Comparison of ENCODE assay signal across 25 cellular contexts in the genomic region with DNA sequence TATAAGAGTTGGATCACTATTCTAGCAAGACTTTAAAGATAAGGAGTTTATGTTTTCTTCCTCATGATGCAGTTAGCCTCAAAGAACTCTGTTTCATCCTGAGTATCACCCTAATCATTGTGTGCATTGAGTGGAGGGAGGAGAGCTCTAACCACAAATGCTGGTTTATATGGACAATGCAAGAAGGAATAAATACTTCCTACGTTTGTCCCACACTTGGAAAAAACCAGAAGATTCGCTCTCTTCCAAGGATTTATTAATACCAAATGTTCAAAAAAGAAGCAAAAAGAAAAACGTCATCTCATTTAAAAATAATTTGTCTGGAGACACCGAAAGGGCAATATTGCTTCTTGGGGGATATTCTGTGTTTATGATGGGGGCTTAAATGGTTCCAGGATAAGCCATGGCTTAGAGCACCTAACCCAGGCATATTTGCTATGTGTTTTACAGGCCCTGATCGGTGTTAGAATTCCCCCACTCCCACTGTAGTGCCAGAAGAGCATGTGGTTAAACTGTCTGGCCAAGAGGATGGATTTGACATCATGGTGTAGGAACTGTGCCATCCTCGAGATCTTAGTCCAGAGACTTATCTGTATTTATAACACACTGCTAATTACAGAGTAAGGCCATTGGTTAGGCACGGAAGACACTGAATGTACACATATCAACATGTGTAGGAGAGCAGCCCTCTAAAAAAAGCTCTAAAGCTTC.
A peak's percentile ranks its signal among the peaks of the same experiment; 100 is the strongest.
DNase-seq lines count a peak whose midpoint lies in the region; ATAC-seq, FAIRE-seq and TF ChIP-seq lines count a peak whose summit lies in the region.
"Had no signal": no experiment of that assay in that cellular context is flagged by ENCODE, and none has a peak within 500 bp of the region (broad histone marks: within the 10 kb centered on the region; RNA-seq: fewer than 3 reads in every experiment).

No MANE protein-coding gene starts in this region.

- no peak overlapping the region for H2AFZ ChIP-seq in HepG2 (ENCODE audit: low read length)
- H2AFZ ChIP-seq: PC-9 had no signal

- no peaks in the 10 kb centered on the region for H4K20me1 ChIP-seq in HepG2 (ENCODE audit: insufficient read depth, low read length)

- no peak for FAIRE-seq in HepG2 (lab: Jason Lieb, UNC)
- FAIRE-seq: A204.1, endothelial cell of umbilical vein, frontal cortex, GM18507, small intestine had no signal

- TF ChIP-seq POLR2A in HepG2 (IDR thresholded peaks at IDR 0.05; ENCODE audit: insufficient read depth in 1 of 2, low read depth in 2 of 2, low read length in 2 of 2), result no peak

- TF ChIP-seq CTCF in AG10803 (conservative IDR thresholded peaks at IDR 0.05; ENCODE audit: low read length) (no peak), heart right ventricle (IDR thresholded peaks at IDR 0.05) (no peak), HepG2 (CRISPR knock-in tag; IDR thresholded peaks at IDR 0.05) (no peak)

- no peak overlapping the region for H3K4me2 ChIP-seq in HepG2 (ENCODE audit: low read depth, low read length)
- H3K4me2 ChIP-seq: PC-9 had no signal

- no TSS peak for BruUV-seq in HepG2 (replicated peaks; lab: Mats Ljungman, UMichigan)

- no peak overlapping the region for H3K9ac ChIP-seq in HepG2 (ENCODE audit: insufficient read depth, low read depth, low read length)

- intact Hi-C loops in heart right ventricle (cut with DNase I), result loop anchor here in 2 of 10 donors (5.0 to 10.0 kb wide), 2 partner anchors 51 to 172 kb away; no protein-coding TSS in a partner anchor
- intact Hi-C loops in HepG2 (cut with micrococcal nuclease; ENCODE audit: unreplicated experiment), result no loop called here

- DNase-seq in AG10803 (ENCODE audit: low read depth) (peak; percentile 62), cerebellum (ENCODE audit: low spot score) (peak; percentile 45), heart right ventricle (peak in 1 of 2 donors; percentile 23), pons (ENCODE audit: low spot score) (peak; percentile 46), DMS153 (lab: John Stamatoyannopoulos, UW) (no peak), NCI-H187 treated with DMSO at 0.1 percent for 48 hours (lab: John Stamatoyannopoulos, UW) (no peak), HepG2 (ENCODE audit: low spot score) (no peak), SK-N-DZ (ENCODE audit: low spot score) (no peak)
- DNase-seq: activated CD4-positive, alpha-beta T cell treated with anti-CD3 and anti-CD28 coated beads, Interleukin-2, amount 50 U/mL, for 4 hours; activated CD8-positive, alpha-beta memory T cell treated with anti-CD3 and anti-CD28 coated beads, Interleukin-2, amount 50 U/mL, for 48 hours; activated effector memory CD4-positive, alpha-beta T cell treated with Interleukin-2 at 50 U/mL for 16 hours; Calu3; MG63; PC-9; posterior cingulate gyrus; small intestine; stimulated activated CD4-positive, alpha-beta T cell treated with anti-CD3 and anti-CD28 coated beads, Interleukin-2, amount 100 ng/mL, for 48 hours; stimulated activated naive CD8-positive, alpha-beta T cell treated with anti-CD3 and anti-CD28 coated beads, Interleukin-15, Interleukin-2, amounts not matched to agents 100 U/mL and 50 U/mL, for 24 hours; transverse colon had no signal

- H3K36me3 ChIP-seq in heart right ventricle, result peaks cover 0 to 10% (median 0%) of the 10 kb centered on the region in 9 donors
- H3K36me3 ChIP-seq in HepG2 (replicated peaks in 1 of 2; ENCODE audit: control insufficient read depth in 1 of 2, insufficient read depth in 2 of 2, low read length in 2 of 2), result no peaks in the 10 kb centered on the region
- H3K36me3 ChIP-seq: MG63, SJSA1, transverse colon had no signal

- no peak for TF ChIP-seq RAD21 in HepG2 (CRISPR knock-in tag; IDR thresholded peaks at IDR 0.05)

- 61 to 65% methylated on average over 7 of the region's 7 CpGs for WGBS in heart right ventricle, 2 donors
- WGBS in HepG2 (ENCODE audit: low lambda C conversion rate), result 68% methylated on average over 7 of the region's 7 CpGs

- H3K4me1 ChIP-seq in heart right ventricle (peaks cover 0 to 25% (median 6%) of the 10 kb centered on the region in 9 donors), HepG2 (ENCODE audit: insufficient read depth, low read length) (no peaks in the 10 kb centered on the region)
- H3K4me1 ChIP-seq: SJSA1, transverse colon had no signal

- H3K79me2 ChIP-seq in HepG2 (ENCODE audit: insufficient read depth, low read length), result no peaks in the 10 kb centered on the region

- H3K9me3 ChIP-seq in heart right ventricle (no peaks in the 10 kb centered on the region), HepG2 (ENCODE audit: low read length) (no peaks in the 10 kb centered on the region)
- H3K9me3 ChIP-seq: MG63, SJSA1, transverse colon had no signal

- no peak for TF ChIP-seq EP300 in HepG2 (IDR thresholded peaks at IDR 0.05; ENCODE audit: low read depth in 2 of 2, low read length in 2 of 2)
- TF ChIP-seq EP300 in HepG2 (CRISPR knock-in tag; IDR thresholded peaks at IDR 0.05; ENCODE audit: borderline replicate concordance), result no peak

- CTCF ChIA-PET in HepG2 (lab: Yijun Ruan, JAX; ENCODE audit: low intra/inter-chr PET ratio, low total read pairs), result no interaction called here

- H3K27ac ChIP-seq in heart right ventricle (peak overlapping the region in 6 of 10 donors; percentile 18 to 62 (median 34)), HepG2 (ENCODE audit: extremely low read length, insufficient read depth, low read length) (no peak overlapping the region)
- H3K27ac ChIP-seq: PC-9, SJSA1, transverse colon had no signal

- POLR2A ChIA-PET in HepG2 (lab: Yijun Ruan, JAX), result no interaction called here

- H3K4me3 ChIP-seq in AG10803 (ENCODE audit: low read length) (no peak overlapping the region), heart right ventricle (no peak overlapping the region), HepG2 (replicated peaks in 1 of 3; ENCODE audit: insufficient read depth in 1 of 3, low read depth in 2 of 3, low read length in 3 of 3) (no peak overlapping the region)
- H3K4me3 ChIP-seq: MG63, PC-9, SJSA1, transverse colon had no signal

- in situ Hi-C loops in HepG2 (cut with HindIII; ENCODE audit: extremely low pct_ligation_motif_present, low pct_unique_long_range_greater_than_20kb), result no loop called here

- ATAC-seq in heart right ventricle (peak; percentile 53 to 80 (median 70)), HepG2 (no peak)
- ATAC-seq: natural killer cell treated with Interleukin-12 subunit alpha and Interleukin-12 subunit beta and Interleukin-15 and Interleukin-18, amount 100 ng/mL, for 72 hours; stimulated activated naive CD8-positive, alpha-beta T cell treated with anti-CD3 and anti-CD28 coated beads, Interleukin-15, Interleukin-2, amounts not matched to agents 100 U/mL and 50 U/mL, for 24 hours had no signal

- H3K27me3 ChIP-seq in heart right ventricle (no peaks in the 10 kb centered on the region), HepG2 (ENCODE audit: control insufficient read depth in 1 of 2, insufficient read depth in 2 of 2, low read length in 2 of 2) (no peaks in the 10 kb centered on the region)
- H3K27me3 ChIP-seq: MG63, SJSA1, transverse colon had no signal

TF ChIP-seq in HepG2, 621 proteins besides CTCF, POLR2A, EP300 and RAD21:
- TF ChIP-seq ADNP (CRISPR knock-in tag; IDR thresholded peaks at IDR 0.05), result no peak
- no peak for TF ChIP-seq NKX3-1 (CRISPR knock-in tag; IDR thresholded peaks at IDR 0.05)
- no peak for TF ChIP-seq ZNF615 (CRISPR knock-in tag; IDR thresholded peaks at IDR 0.05; ENCODE audit: borderline replicate concordance)
- no peak for TF ChIP-seq RAD51 (IDR thresholded peaks at IDR 0.05; ENCODE audit: borderline replicate concordance)
- TF ChIP-seq ZNF616 (CRISPR knock-in tag; IDR thresholded peaks at IDR 0.05; ENCODE audit: low read depth), result no peak
- TF ChIP-seq, protein P1, sequence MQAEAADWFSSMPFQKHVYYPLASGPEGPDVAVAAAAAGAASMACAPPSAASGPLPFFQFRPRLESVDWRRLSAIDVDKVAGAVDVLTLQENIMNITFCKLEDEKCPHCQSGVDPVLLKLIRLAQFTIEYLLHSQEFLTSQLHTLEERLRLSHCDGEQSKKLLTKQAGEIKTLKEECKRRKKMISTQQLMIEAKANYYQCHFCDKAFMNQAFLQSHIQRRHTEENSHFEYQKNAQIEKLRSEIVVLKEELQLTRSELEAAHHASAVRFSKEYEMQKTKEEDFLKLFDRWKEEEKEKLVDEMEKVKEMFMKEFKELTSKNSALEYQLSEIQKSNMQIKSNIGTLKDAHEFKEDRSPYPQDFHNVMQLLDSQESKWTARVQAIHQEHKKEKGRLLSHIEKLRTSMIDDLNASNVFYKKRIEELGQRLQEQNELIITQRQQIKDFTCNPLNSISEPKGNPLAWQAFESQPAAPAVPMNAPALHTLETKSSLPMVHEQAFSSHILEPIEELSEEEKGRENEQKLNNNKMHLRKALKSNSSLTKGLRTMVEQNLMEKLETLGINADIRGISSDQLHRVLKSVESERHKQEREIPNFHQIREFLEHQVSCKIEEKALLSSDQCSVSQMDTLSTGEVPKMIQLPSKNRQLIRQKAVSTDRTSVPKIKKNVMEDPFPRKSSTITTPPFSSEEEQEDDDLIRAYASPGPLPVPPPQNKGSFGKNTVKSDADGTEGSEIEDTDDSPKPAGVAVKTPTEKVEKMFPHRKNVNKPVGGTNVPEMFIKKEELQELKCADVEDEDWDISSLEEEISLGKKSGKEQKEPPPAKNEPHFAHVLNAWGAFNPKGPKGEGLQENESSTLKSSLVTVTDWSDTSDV (CRISPR knock-in tag; IDR thresholded peaks at IDR 0.05), result no peak
- TF ChIP-seq GLI4 (CRISPR knock-in tag; IDR thresholded peaks at IDR 0.05; ENCODE audit: borderline replicate concordance), result no peak

Comparison
In these comparisons a context has a peak if more than half of its experiments do, and no peak if none do; other contexts are left out.
1. DNase-seq: peak in AG10803 (single experiment), cerebellum (single experiment) and pons (single experiment); none in DMS153 (single experiment), NCI-H187 treated with DMSO at 0.1 percent for 48 hours (single experiment), HepG2 (single experiment) and SK-N-DZ (single experiment).